In genomic region chrX:43654431-43655150, GRCh38 we compare ENCODE assay signal across 8 cellular contexts. TPM values are rescaled to one million over a fixed set of nuclear protein-coding genes. Genes with fewer than 3 reads are reported as not detected.
DNase-seq lines count a peak whose midpoint lies in the region; ATAC-seq, FAIRE-seq and TF ChIP-seq lines count a peak whose summit lies in the region.

No MANE protein-coding gene starts in this region.

- H3K27me3 ChIP-seq in AG04450 (ENCODE audit: control insufficient read depth, insufficient read depth, low read length): peaks cover 3% of the 10 kb centered on the region

- H3K27ac Mint-ChIP-seq in activated CD4-positive, alpha-beta T cell treated with anti-CD3 and anti-CD28 coated beads for 36 hours: peak overlapping the region; percentile 98
- peak overlapping the region; percentile 100 for H3K27ac Mint-ChIP-seq in chondrocyte (ENCODE audit: unreplicated experiment)

- CTCF ChIA-PET in AG04450 (lab: Charles Lee): interaction anchor here (0.5 kb wide), 1 partner anchor 24 kb away, joined by 4 read pairs; no protein-coding TSS in a partner anchor
- CTCF ChIA-PET in activated CD4-positive, alpha-beta T cell treated with anti-CD3 and anti-CD28 coated beads for 36 hours (lab: Charles Lee): interaction anchor here (0.6 kb wide), 1 partner anchor 33 kb away, joined by 4 read pairs; no protein-coding TSS in a partner anchor

- DNase-seq in AG04450 (ENCODE audit: low read depth, low spot score) (peak; percentile 66), NCI-H446 (lab: John Stamatoyannopoulos, UW) (peak; percentile 75 to 93), chondrocyte (ENCODE audit: low spot score) (peak; percentile 96), kidney (peak; percentile 97)
- peak; percentile 89 for DNase-seq in activated CD4-positive, alpha-beta T cell treated with anti-CD3 and anti-CD28 coated beads for 36 hours
- peak; percentile 68 to 72 for DNase-seq in stimulated activated CD4-positive, alpha-beta T cell treated with anti-CD3 and anti-CD28 coated beads, Interleukin-15, amount 100 ng/mL, for 1 hour (ENCODE audit: low read depth in 1 of 2, low spot score in 1 of 2)

- intact Hi-C loops in activated CD4-positive, alpha-beta T cell treated with anti-CD3 and anti-CD28 coated beads for 36 hours (cut with DNase I, micrococcal nuclease): loop anchor here in 1 of 2 experiments (5.0 to 10.0 kb wide), 3 partner anchors 890 to 1730 kb away; partner anchors contain the start of genes CASK, FUNDC1 and KDM6A
- intact Hi-C loops in kidney (cut with DNase I): no loop called here

- H3K9ac ChIP-seq in kidney (ENCODE audit: low read length in 2 of 2): peak overlapping the region in 1 of 2 donors; percentile 58

- H3K4me3 Mint-ChIP-seq in activated CD4-positive, alpha-beta T cell treated with anti-CD3 and anti-CD28 coated beads for 36 hours: peak overlapping the region; percentile 80
- peak overlapping the region; percentile 83 for H3K4me3 Mint-ChIP-seq in chondrocyte (ENCODE audit: unreplicated experiment)

- no peaks in the 10 kb centered on the region for H3K4me1 ChIP-seq in kidney (ENCODE audit: control insufficient read depth in 1 of 2, insufficient read depth in 1 of 2, low read depth in 1 of 2, low read length in 2 of 2)

- no peak; the same call in 1 of the 2 replicates for TF ChIP-seq CTCF in AG04450 (IDR thresholded peaks at IDR 0.05; ENCODE audit: low read depth, low read length)
- TF ChIP-seq CTCF in chondrocyte (IDR thresholded peaks at IDR 0.05): peak; percentile 71
- TF ChIP-seq CTCF in kidney (IDR thresholded peaks at IDR 0.05; ENCODE audit: borderline replicate concordance, extremely low read depth, insufficient read depth): no peak

- no peaks in the 10 kb centered on the region for H3K36me3 Mint-ChIP-seq in activated CD4-positive, alpha-beta T cell treated with anti-CD3 and anti-CD28 coated beads for 36 hours (ENCODE audit: low read depth)
- no peaks in the 10 kb centered on the region for H3K36me3 Mint-ChIP-seq in chondrocyte (ENCODE audit: low read depth)

- POLR2A ChIA-PET in AG04450 (lab: Yijun Ruan, JAX): no interaction called here
- POLR2A ChIA-PET in activated CD4-positive, alpha-beta T cell treated with anti-CD3 and anti-CD28 coated beads for 36 hours (lab: Charles Lee): no interaction called here

- H3K4me1 Mint-ChIP-seq in activated CD4-positive, alpha-beta T cell treated with anti-CD3 and anti-CD28 coated beads for 36 hours: peaks cover 5% of the 10 kb centered on the region
- H3K4me1 Mint-ChIP-seq in chondrocyte (ENCODE audit: low read depth): peaks cover 10% of the 10 kb centered on the region

- H3K36me3 ChIP-seq in kidney (ENCODE audit: control insufficient read depth in 1 of 2, insufficient read depth in 2 of 2, low read length in 2 of 2): no peaks in the 10 kb centered on the region

- peak overlapping the region; percentile 60 for H3K4me3 ChIP-seq in AG04450 (ENCODE audit: low read depth, low read length)
- peak overlapping the region; percentile 61 to 84 for H3K4me3 ChIP-seq in kidney (ENCODE audit: low read length in 2 of 2)

- peak; percentile 96 for ATAC-seq in GM18909 (IDR thresholded peaks at IDR 0.05; ENCODE audit: poor library complexity, unreplicated experiment)
- peak; percentile 99 for ATAC-seq in HG03196 (IDR thresholded peaks at IDR 0.05; ENCODE audit: unreplicated experiment)
- ATAC-seq in activated CD4-positive, alpha-beta T cell treated with anti-CD3 and anti-CD28 coated beads for 36 hours: peak; percentile 97

- peak overlapping the region; percentile 52 for H3K27ac ChIP-seq in AG04450 (ENCODE audit: low read depth, low read length)
- H3K27ac ChIP-seq in kidney (ENCODE audit: low read depth in 2 of 2, low read length in 2 of 2): peak overlapping the region; percentile 84 to 91

- H3K27me3 Mint-ChIP-seq in activated CD4-positive, alpha-beta T cell treated with anti-CD3 and anti-CD28 coated beads for 36 hours: no peaks in the 10 kb centered on the region
- H3K27me3 Mint-ChIP-seq in chondrocyte (ENCODE audit: low read depth): no peaks in the 10 kb centered on the region

- FAIRE-seq in kidney (lab: Jason Lieb, UNC): peak; percentile 77

- H3K9me3 Mint-ChIP-seq in activated CD4-positive, alpha-beta T cell treated with anti-CD3 and anti-CD28 coated beads for 36 hours (ENCODE audit: low read depth): no peaks in the 10 kb centered on the region
- H3K9me3 Mint-ChIP-seq in chondrocyte (ENCODE audit: low read depth): peaks cover 7% of the 10 kb centered on the region

- no peaks in the 10 kb centered on the region for H3K9me3 ChIP-seq in AG04450 (ENCODE audit: control insufficient read depth, insufficient read depth, low read length)
- no peaks in the 10 kb centered on the region for H3K9me3 ChIP-seq in kidney (ENCODE audit: control insufficient read depth in 1 of 2, low read length in 2 of 2)

RNA-seq across cellular contexts. Expression of gene MAOA, which starts 1.5 kb away (rescaled TPM):
- 0.37 and 0.40 TPM in 2 replicates for polyA plus RNA-seq in AG04450 (2011; rRNA removed)
- polyA minus RNA-seq in AG04450 (2011; rRNA and poly(A)+ RNA removed): 0.60 and 0.61 TPM in 2 replicates
- 1 to 10 TPM; 1.5 to 2.2 TPM for total RNA-seq in activated CD4-positive, alpha-beta T cell treated with anti-CD3 and anti-CD28 coated beads for 36 hours
- total RNA-seq in chondrocyte: 0.46 to 4.0 TPM (median 3.4 TPM) in 3 replicates
- total RNA-seq in kidney: 227 TPM
- polyA plus RNA-seq in kidney (ENCODE audit: insufficient read depth, low read depth, low replicate concordance): 134 TPM

Comparison
In these comparisons a context has a peak if more than half of its experiments do, and no peak if none do; other contexts are left out.
1. Peak in every context shown above with its lines: DNase-seq, ATAC-seq, H3K4me3 ChIP-seq and H3K27ac ChIP-seq.
2. RNA of gene MAOA, which starts 1.5 kb away (total RNA-seq): 227 TPM in kidney (single experiment); 0.46 to 4.0 TPM in chondrocyte and 1.5 to 2.2 TPM in activated CD4-positive, alpha-beta T cell treated with anti-CD3 and anti-CD28 coated beads for 36 hours; every median in the first group is over 10 times any median in the second.